Comparison of ENCODE assay signal across 8 cellular contexts in the genomic region with DNA sequence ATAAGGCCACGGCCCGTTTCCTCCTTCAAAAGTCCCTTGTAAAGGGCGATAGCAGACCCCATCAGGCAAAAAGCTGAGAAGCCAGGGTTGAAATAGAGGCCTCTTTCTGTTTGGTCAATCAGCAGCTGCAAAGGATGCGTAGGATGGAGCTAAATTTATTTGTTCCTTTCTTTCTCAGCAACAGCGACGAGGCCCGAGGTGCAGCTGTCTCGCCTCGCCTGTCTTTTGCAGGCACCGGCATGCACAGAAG. TPM values are rescaled to one million over a fixed set of nuclear protein-coding genes. Genes with fewer than 3 reads are reported as not detected.
A peak's percentile ranks its signal among the peaks of the same experiment; 100 is the strongest.
DNase-seq lines count a peak whose midpoint lies in the region; ATAC-seq and TF ChIP-seq lines count a peak whose summit lies in the region.

No MANE protein-coding gene starts in this region.

- DNase-seq in Ammon's horn (ENCODE audit: low spot score): peak; percentile 40
- DNase-seq in activated CD4-positive, alpha-beta memory T cell treated with anti-CD3 and anti-CD28 coated beads, Interleukin-2, amount 10 ng/mL, durations not matched to agents 7 days and 5 days: no peak
- DNase-seq in glomerular visceral epithelial cell (ENCODE audit: extremely low spot score): no peak
- no peak for DNase-seq in NCI-H1417 treated with DMSO at 0.1 percent for 48 hours (lab: John Stamatoyannopoulos, UW)
- no peak for DNase-seq in H4 (ENCODE audit: low spot score)

- no peak for TF ChIP-seq CTCF in nephron (IDR thresholded peaks at IDR 0.05; ENCODE audit: unreplicated experiment in 3 of 3)

- H3K27me3 Mint-ChIP-seq in activated CD4-positive, alpha-beta memory T cell treated with anti-CD3 and anti-CD28 coated beads, Interleukin-2, amount 10 ng/mL, durations not matched to agents 7 days and 5 days: peaks cover 17% of the 10 kb centered on the region
- H3K27me3 Mint-ChIP-seq in nephron (ENCODE audit: low read depth): no peaks in the 10 kb centered on the region

- peaks cover 16% of the 10 kb centered on the region for H3K36me3 Mint-ChIP-seq in activated CD4-positive, alpha-beta memory T cell treated with anti-CD3 and anti-CD28 coated beads, Interleukin-2, amount 10 ng/mL, durations not matched to agents 7 days and 5 days (ENCODE audit: low read depth)
- peaks cover 7% of the 10 kb centered on the region for H3K36me3 Mint-ChIP-seq in nephron (ENCODE audit: low read depth)

- peak overlapping the region; percentile 56 for H3K4me3 Mint-ChIP-seq in activated CD4-positive, alpha-beta memory T cell treated with anti-CD3 and anti-CD28 coated beads, Interleukin-2, amount 10 ng/mL, durations not matched to agents 7 days and 5 days
- peak overlapping the region; percentile 38 to 71 (median 62) for H3K4me3 Mint-ChIP-seq in nephron

- H3K27ac Mint-ChIP-seq in activated CD4-positive, alpha-beta memory T cell treated with anti-CD3 and anti-CD28 coated beads, Interleukin-2, amount 10 ng/mL, durations not matched to agents 7 days and 5 days: peak overlapping the region; percentile 99
- H3K27ac Mint-ChIP-seq in nephron: peak overlapping the region; percentile 98 to 99 (median 99)

- peaks cover 33% of the 10 kb centered on the region for H3K4me1 Mint-ChIP-seq in activated CD4-positive, alpha-beta memory T cell treated with anti-CD3 and anti-CD28 coated beads, Interleukin-2, amount 10 ng/mL, durations not matched to agents 7 days and 5 days
- H3K4me1 Mint-ChIP-seq in nephron: peaks cover 17% of the 10 kb centered on the region

- POLR2A ChIA-PET in activated CD4-positive, alpha-beta memory T cell treated with anti-CD3 and anti-CD28 coated beads, Interleukin-2, amount 10 ng/mL, durations not matched to agents 7 days and 5 days (lab: Charles Lee): interaction anchor here (0.9 to 2.7 kb wide), 13 partner anchors 11 to 423 kb away, joined by 3 to 18 read pairs (median 4); a partner anchor contains a TSS

- ATAC-seq in GM19023 (IDR thresholded peaks at IDR 0.05; ENCODE audit: unreplicated experiment): peak; percentile 62
- ATAC-seq in HG03103 (IDR thresholded peaks at IDR 0.05; ENCODE audit: low read depth, unreplicated experiment): peak; percentile 45

- CTCF ChIA-PET in activated CD4-positive, alpha-beta memory T cell treated with anti-CD3 and anti-CD28 coated beads, Interleukin-2, amount 10 ng/mL, durations not matched to agents 7 days and 5 days (lab: Charles Lee): interaction anchor here (1.4 to 3.2 kb wide), 7 partner anchors 15 to 561 kb away, joined by 3 to 9 read pairs (median 5); no protein-coding TSS in a partner anchor

- peaks cover 10% of the 10 kb centered on the region for H3K9me3 Mint-ChIP-seq in activated CD4-positive, alpha-beta memory T cell treated with anti-CD3 and anti-CD28 coated beads, Interleukin-2, amount 10 ng/mL, durations not matched to agents 7 days and 5 days
- H3K9me3 Mint-ChIP-seq in nephron: peaks cover 16% of the 10 kb centered on the region

RNA-seq across cellular contexts. Expression of a gene that starts 0.2 kb away (rescaled TPM):
- total RNA-seq in activated CD4-positive, alpha-beta memory T cell treated with anti-CD3 and anti-CD28 coated beads, Interleukin-2, amount 10 ng/mL, durations not matched to agents 7 days and 5 days: under 1 TPM; 0.68 to 0.83 TPM
- total RNA-seq in H4 (2014; rRNA removed; shearing (Covaris generic)): 0.41 and 1.6 TPM in 2 replicates
